ENCODE assay signal across 1 cellular context in the genomic region with DNA sequence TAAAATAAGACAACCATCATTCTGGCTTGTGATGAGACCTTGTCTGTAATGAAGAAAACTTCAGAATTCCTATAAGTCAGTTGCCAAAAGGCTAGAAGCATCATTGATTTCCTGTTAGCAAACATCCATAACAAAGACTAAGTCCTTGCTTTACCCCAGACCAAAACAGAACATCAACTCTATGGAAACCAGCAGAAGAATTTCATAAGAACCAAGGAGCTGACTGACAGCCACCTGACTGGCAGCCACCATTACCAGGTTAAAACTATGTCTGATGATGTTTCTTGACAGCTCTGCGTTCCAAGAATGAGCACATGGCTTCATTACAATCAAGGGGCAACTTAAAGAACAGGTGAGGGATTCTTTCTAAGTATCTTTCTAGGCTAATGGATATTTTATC.
TF ChIP-seq lines count a peak whose summit lies in the region.

No MANE protein-coding gene starts in this region.

TF ChIP-seq in GM23338, 12 proteins besides CTCF, POLR2A, EP300 and RAD21 (continued from another document):
- TF ChIP-seq, protein P1, sequence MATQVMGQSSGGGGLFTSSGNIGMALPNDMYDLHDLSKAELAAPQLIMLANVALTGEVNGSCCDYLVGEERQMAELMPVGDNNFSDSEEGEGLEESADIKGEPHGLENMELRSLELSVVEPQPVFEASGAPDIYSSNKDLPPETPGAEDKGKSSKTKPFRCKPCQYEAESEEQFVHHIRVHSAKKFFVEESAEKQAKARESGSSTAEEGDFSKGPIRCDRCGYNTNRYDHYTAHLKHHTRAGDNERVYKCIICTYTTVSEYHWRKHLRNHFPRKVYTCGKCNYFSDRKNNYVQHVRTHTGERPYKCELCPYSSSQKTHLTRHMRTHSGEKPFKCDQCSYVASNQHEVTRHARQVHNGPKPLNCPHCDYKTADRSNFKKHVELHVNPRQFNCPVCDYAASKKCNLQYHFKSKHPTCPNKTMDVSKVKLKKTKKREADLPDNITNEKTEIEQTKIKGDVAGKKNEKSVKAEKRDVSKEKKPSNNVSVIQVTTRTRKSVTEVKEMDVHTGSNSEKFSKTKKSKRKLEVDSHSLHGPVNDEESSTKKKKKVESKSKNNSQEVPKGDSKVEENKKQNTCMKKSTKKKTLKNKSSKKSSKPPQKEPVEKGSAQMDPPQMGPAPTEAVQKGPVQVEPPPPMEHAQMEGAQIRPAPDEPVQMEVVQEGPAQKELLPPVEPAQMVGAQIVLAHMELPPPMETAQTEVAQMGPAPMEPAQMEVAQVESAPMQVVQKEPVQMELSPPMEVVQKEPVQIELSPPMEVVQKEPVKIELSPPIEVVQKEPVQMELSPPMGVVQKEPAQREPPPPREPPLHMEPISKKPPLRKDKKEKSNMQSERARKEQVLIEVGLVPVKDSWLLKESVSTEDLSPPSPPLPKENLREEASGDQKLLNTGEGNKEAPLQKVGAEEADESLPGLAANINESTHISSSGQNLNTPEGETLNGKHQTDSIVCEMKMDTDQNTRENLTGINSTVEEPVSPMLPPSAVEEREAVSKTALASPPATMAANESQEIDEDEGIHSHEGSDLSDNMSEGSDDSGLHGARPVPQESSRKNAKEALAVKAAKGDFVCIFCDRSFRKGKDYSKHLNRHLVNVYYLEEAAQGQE (IDR thresholded peaks at IDR 0.05; ENCODE audit: unreplicated experiment), result no peak
- TF ChIP-seq EZH2 (IDR thresholded peaks at IDR 0.05; ENCODE audit: low read depth, unreplicated experiment), result no peak
